In genomic region chr13:34578471-34578870, GRCh38 we compare ENCODE assay signal across 2 cellular contexts.
TF ChIP-seq lines count a peak whose summit lies in the region.

No MANE protein-coding gene starts in this region.

TF ChIP-seq in SK-N-SH treated with all-trans-retinoic acid at 6 μM for 48 hours, 23 proteins besides CTCF, POLR2A, EP300 and RAD21 (continued from another document):
- TF ChIP-seq ZC3H10 (CRISPR knock-in tag; IDR thresholded peaks at IDR 0.05) (no peak), SNAI2 (CRISPR knock-in tag; IDR thresholded peaks at IDR 0.05) (no peak), ESRRG (CRISPR knock-in tag; IDR thresholded peaks at IDR 0.05) (no peak), TCF4 (CRISPR knock-in tag; IDR thresholded peaks at IDR 0.05; ENCODE audit: borderline replicate concordance) (no peak), ISL1 (CRISPR knock-in tag; IDR thresholded peaks at IDR 0.05) (no peak), GLIS3 (CRISPR knock-in tag; IDR thresholded peaks at IDR 0.05) (no peak), ZFP3 (CRISPR knock-in tag; IDR thresholded peaks at IDR 0.05) (no peak), CSDC2 (CRISPR knock-in tag; IDR thresholded peaks at IDR 0.05) (no peak), ZNF565 (CRISPR knock-in tag; conservative IDR thresholded peaks at IDR 0.05; ENCODE audit: low read depth) (no peak), POU6F1 (CRISPR knock-in tag; IDR thresholded peaks at IDR 0.05; ENCODE audit: borderline replicate concordance, low read depth) (no peak), TSHZ2 (CRISPR knock-in tag; IDR thresholded peaks at IDR 0.05) (no peak), CSRNP3 (CRISPR knock-in tag; IDR thresholded peaks at IDR 0.05) (no peak), CREB5 (CRISPR knock-in tag; IDR thresholded peaks at IDR 0.05; ENCODE audit: low read depth) (no peak)
- TF ChIP-seq, protein P1, sequence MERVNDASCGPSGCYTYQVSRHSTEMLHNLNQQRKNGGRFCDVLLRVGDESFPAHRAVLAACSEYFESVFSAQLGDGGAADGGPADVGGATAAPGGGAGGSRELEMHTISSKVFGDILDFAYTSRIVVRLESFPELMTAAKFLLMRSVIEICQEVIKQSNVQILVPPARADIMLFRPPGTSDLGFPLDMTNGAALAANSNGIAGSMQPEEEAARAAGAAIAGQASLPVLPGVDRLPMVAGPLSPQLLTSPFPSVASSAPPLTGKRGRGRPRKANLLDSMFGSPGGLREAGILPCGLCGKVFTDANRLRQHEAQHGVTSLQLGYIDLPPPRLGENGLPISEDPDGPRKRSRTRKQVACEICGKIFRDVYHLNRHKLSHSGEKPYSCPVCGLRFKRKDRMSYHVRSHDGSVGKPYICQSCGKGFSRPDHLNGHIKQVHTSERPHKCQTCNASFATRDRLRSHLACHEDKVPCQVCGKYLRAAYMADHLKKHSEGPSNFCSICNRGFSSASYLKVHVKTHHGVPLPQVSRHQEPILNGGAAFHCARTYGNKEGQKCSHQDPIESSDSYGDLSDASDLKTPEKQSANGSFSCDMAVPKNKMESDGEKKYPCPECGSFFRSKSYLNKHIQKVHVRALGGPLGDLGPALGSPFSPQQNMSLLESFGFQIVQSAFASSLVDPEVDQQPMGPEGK (CRISPR knock-in tag; IDR thresholded peaks at IDR 0.05; ENCODE audit: borderline replicate concordance): no peak

TF ChIP-seq in SK-N-SH, 30 proteins besides CTCF, POLR2A, EP300 and RAD21 (continued from another document):
- no peak for TF ChIP-seq ZBTB33 (IDR thresholded peaks at IDR 0.05; ENCODE audit: borderline replicate concordance, low read depth)
- TF ChIP-seq NRF1 (IDR thresholded peaks at IDR 0.05; ENCODE audit: low read depth, low read length): no peak
- TF ChIP-seq RCOR1 (IDR thresholded peaks at IDR 0.05; ENCODE audit: low read length): no peak
- no peak for TF ChIP-seq RFX5 (IDR thresholded peaks at IDR 0.05; ENCODE audit: low read length)
- no peak for TF ChIP-seq USF1 (IDR thresholded peaks at IDR 0.05; ENCODE audit: borderline replicate concordance, low read depth)
- no peak for TF ChIP-seq JUND (IDR thresholded peaks at IDR 0.05)
- no peak for TF ChIP-seq ELF1 (IDR thresholded peaks at IDR 0.05)
- TF ChIP-seq TEAD4 (IDR thresholded peaks at IDR 0.05; ENCODE audit: borderline replicate concordance, insufficient read depth): no peak
- no peak for TF ChIP-seq MXI1 (IDR thresholded peaks at IDR 0.05; ENCODE audit: low read depth, low read length)
